Comparison of ENCODE assay signal across 1 cellular context in genomic region chr4:26987191-26987590, GRCh38.
TF ChIP-seq lines count a peak whose summit lies in the region.

No MANE protein-coding gene starts in this region.

TF ChIP-seq in GM23338, 12 proteins besides CTCF, POLR2A, EP300 and RAD21 (continued from another document):
- TF ChIP-seq ZNF462 (CRISPR knock-in tag; IDR thresholded peaks at IDR 0.05) (no peak), REST (IDR thresholded peaks at IDR 0.05; ENCODE audit: unreplicated experiment) (no peak), EZH2 (IDR thresholded peaks at IDR 0.05; ENCODE audit: low read depth, unreplicated experiment) (no peak), POLR2AphosphoS5 (IDR thresholded peaks at IDR 0.05; ENCODE audit: low read depth) (no peak), CREB1 (CRISPR knock-in tag; IDR thresholded peaks at IDR 0.05; ENCODE audit: low read depth) (no peak)
